ENCODE assay signal across 17 cellular contexts in genomic region chr7:105742787-105743186, GRCh38.
DNase-seq lines count a peak whose midpoint lies in the region; ATAC-seq and TF ChIP-seq lines count a peak whose summit lies in the region.
"Had no signal": no experiment of that assay in that cellular context is flagged by ENCODE, and none has a peak within 500 bp of the region (broad histone marks: within the 10 kb centered on the region; RNA-seq: fewer than 3 reads in every experiment).

No MANE protein-coding gene starts in this region.

- no peaks in the 10 kb centered on the region for H3K4me1 ChIP-seq in CD8-positive, alpha-beta memory T cell (ENCODE audit: insufficient read depth, low read length)

- intact Hi-C loops in dendritic cell treated with granulocyte-macrophage colony-stimulating factor and Interleukin-4, amounts not matched to agents 40 ng/mL and 50 ng/mL, for 4 days (cut with micrococcal nuclease): loop anchor here (2.0 kb wide), 1 partner anchor 64 kb away; no protein-coding TSS in a partner anchor

- CTCF ChIA-PET in CD8-positive, alpha-beta memory T cell (lab: Charles Lee): interaction anchor here (1.2 to 3.0 kb wide), 2 partner anchors 9 to 86 kb away, joined by 3 to 10 read pairs; no protein-coding TSS in a partner anchor
- CTCF ChIA-PET in GM10248 (lab: Yijun Ruan, JAX): interaction anchor here (1.0 to 1.7 kb wide), 6 partner anchors 8 to 90 kb away, joined by 3 to 4 read pairs (median 3); no protein-coding TSS in a partner anchor

- peaks cover 10% of the 10 kb centered on the region for H3K27me3 Mint-ChIP-seq in T-helper 17 cell
- no peaks in the 10 kb centered on the region for H3K27me3 Mint-ChIP-seq in dendritic cell treated with granulocyte-macrophage colony-stimulating factor and Interleukin-4, amounts not matched to agents 40 ng/mL and 50 ng/mL, for 4 days
- H3K27me3 Mint-ChIP-seq in CD8-positive, alpha-beta memory T cell: peaks cover 0 to 1% of the 10 kb centered on the region in 2 donors
- H3K27me3 Mint-ChIP-seq: T-cell had no signal

- H3K36me3 Mint-ChIP-seq in T-helper 17 cell (ENCODE audit: low read depth): peaks cover 2% of the 10 kb centered on the region
- H3K36me3 Mint-ChIP-seq in dendritic cell treated with granulocyte-macrophage colony-stimulating factor and Interleukin-4, amounts not matched to agents 40 ng/mL and 50 ng/mL, for 4 days (ENCODE audit: low read depth): no peaks in the 10 kb centered on the region
- H3K36me3 Mint-ChIP-seq in CD8-positive, alpha-beta memory T cell: peaks cover 0 to 6% (median 2%) of the 10 kb centered on the region in 3 donors

- H3K27ac Mint-ChIP-seq in T-helper 17 cell: peak overlapping the region; percentile 10
- peak overlapping the region; percentile 69 for H3K27ac Mint-ChIP-seq in dendritic cell treated with granulocyte-macrophage colony-stimulating factor and Interleukin-4, amounts not matched to agents 40 ng/mL and 50 ng/mL, for 4 days
- H3K27ac Mint-ChIP-seq in CD8-positive, alpha-beta memory T cell: peak overlapping the region in 2 of 8 donors; percentile 2 to 15
- H3K27ac Mint-ChIP-seq: H9, T-cell had no signal

- DNase-seq in activated effector memory CD4-positive, alpha-beta T cell treated with anti-CD3 and anti-CD28 coated beads, Interleukin-2, amount 50 U/mL, for 16 hours: peak; percentile 27
- DNase-seq in activated effector memory CD4-positive, alpha-beta T cell treated with Interleukin-2 at 50 U/mL for 16 hours: no peak
- DNase-seq in T-helper 17 cell (no peak), GM10248 (ENCODE audit: extremely low spot score) (no peak), NCI-H524 (lab: John Stamatoyannopoulos, UW) (no peak)
- no peak for DNase-seq in CD8-positive, alpha-beta memory T cell
- DNase-seq: DMS79 treated with DMSO at 0.1 percent for 48 hours, H9, NCI-H1417 treated with DMSO at 0.1 percent for 48 hours, NCI-H187 treated with DMSO at 0.1 percent for 48 hours, NCI-H345, NCI-H526, Peyer's patch, T-cell had no signal

- peaks cover 21% of the 10 kb centered on the region for H3K4me1 Mint-ChIP-seq in T-helper 17 cell
- H3K4me1 Mint-ChIP-seq in dendritic cell treated with granulocyte-macrophage colony-stimulating factor and Interleukin-4, amounts not matched to agents 40 ng/mL and 50 ng/mL, for 4 days (ENCODE audit: low read depth): peaks cover 24% of the 10 kb centered on the region
- H3K4me1 Mint-ChIP-seq in CD8-positive, alpha-beta memory T cell: peaks cover 13 to 34% (median 24%) of the 10 kb centered on the region in 3 donors

- no peaks in the 10 kb centered on the region for H3K27me3 ChIP-seq in CD8-positive, alpha-beta memory T cell (ENCODE audit: insufficient read depth, low read length, poor library complexity, severe bottlenecking)
- H3K27me3 ChIP-seq: Peyer's patch had no signal

- no peak for ATAC-seq in T-helper 17 cell

- H3K4me3 Mint-ChIP-seq in T-helper 17 cell: no peak overlapping the region
- no peak overlapping the region for H3K4me3 Mint-ChIP-seq in dendritic cell treated with granulocyte-macrophage colony-stimulating factor and Interleukin-4, amounts not matched to agents 40 ng/mL and 50 ng/mL, for 4 days
- no peak overlapping the region for H3K4me3 Mint-ChIP-seq in CD8-positive, alpha-beta memory T cell
- H3K4me3 Mint-ChIP-seq: H9, T-cell had no signal

- H3K27ac ChIP-seq in CD8-positive, alpha-beta memory T cell (ENCODE audit: low read depth, low read length): no peak overlapping the region
- H3K27ac ChIP-seq: HL-60, Peyer's patch, SK-N-MC had no signal

- no peaks in the 10 kb centered on the region for H3K9me3 Mint-ChIP-seq in dendritic cell treated with granulocyte-macrophage colony-stimulating factor and Interleukin-4, amounts not matched to agents 40 ng/mL and 50 ng/mL, for 4 days
- no peaks in the 10 kb centered on the region for H3K9me3 Mint-ChIP-seq in CD8-positive, alpha-beta memory T cell
- H3K9me3 Mint-ChIP-seq: H9, T-cell had no signal

- TF ChIP-seq CTCF in GM10248 (IDR thresholded peaks at IDR 0.05; ENCODE audit: control extremely low read depth, extremely low read depth, low read depth, missing control alignments): no peak

- H3K36me3 ChIP-seq in CD8-positive, alpha-beta memory T cell (ENCODE audit: insufficient read depth, low read length): no peaks in the 10 kb centered on the region
- H3K36me3 ChIP-seq: Peyer's patch had no signal

- no peak overlapping the region for H3K4me3 ChIP-seq in CD8-positive, alpha-beta memory T cell (ENCODE audit: low read length)
- H3K4me3 ChIP-seq: Peyer's patch, SK-N-MC had no signal

- no peaks in the 10 kb centered on the region for H3K9me3 ChIP-seq in T-helper 17 cell (ENCODE audit: control insufficient read depth, low read length, poor library complexity, severe bottlenecking)
- no peaks in the 10 kb centered on the region for H3K9me3 ChIP-seq in CD8-positive, alpha-beta memory T cell (ENCODE audit: low read length)
- H3K9me3 ChIP-seq: Peyer's patch had no signal

- POLR2A ChIA-PET in CD8-positive, alpha-beta memory T cell (lab: Charles Lee): no interaction called here
- POLR2A ChIA-PET in GM10248 (lab: Yijun Ruan, JAX): no interaction called here
